In the genomic region with DNA sequence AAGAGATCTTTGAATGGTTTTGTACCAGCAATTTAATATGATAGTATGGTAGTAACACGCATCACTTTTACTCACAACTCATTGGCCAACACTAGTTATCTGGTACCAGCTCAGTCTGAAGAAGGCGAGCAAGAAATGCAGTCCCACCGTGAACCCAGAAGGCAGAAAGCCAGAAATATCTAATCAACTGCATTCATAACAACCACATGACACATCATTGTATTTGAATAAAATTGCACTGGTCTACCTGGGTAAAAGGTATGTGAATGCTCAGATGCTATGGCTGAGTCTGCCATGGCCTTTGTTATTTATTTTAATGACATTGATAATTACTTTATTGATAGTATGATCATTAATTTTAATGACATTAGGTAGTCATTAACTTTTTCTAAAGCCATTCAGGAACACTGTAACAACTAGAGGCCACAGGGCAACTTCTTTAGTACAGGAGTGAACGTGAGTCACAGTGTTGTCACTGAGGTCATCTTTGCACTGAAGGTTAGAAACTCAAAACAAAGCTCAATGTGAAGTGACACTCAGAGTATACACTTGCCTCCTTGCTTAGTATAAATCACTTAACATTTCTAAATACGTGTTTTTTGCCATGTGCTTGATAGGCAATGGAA, we compare ENCODE assay signal across 1 cellular context.
TF ChIP-seq lines count a peak whose summit lies in the region.

No MANE protein-coding gene starts in this region.

TF ChIP-seq in H1, 55 proteins besides CTCF, POLR2A, EP300 and RAD21 (continued from another document):
- no peak for TF ChIP-seq CEBPB (IDR thresholded peaks at IDR 0.05; ENCODE audit: low read depth, low read length)
- TF ChIP-seq TAF7 (optimal IDR thresholded peaks at IDR 0.05; ENCODE audit: borderline replicate concordance, low read depth, low read length): no peak
- TF ChIP-seq MAFK (IDR thresholded peaks at IDR 0.05; ENCODE audit: low read depth, low read length): no peak
- no peak for TF ChIP-seq SAP30 (IDR thresholded peaks at IDR 0.05; ENCODE audit: insufficient read depth, insufficient replicate concordance, low read length)
- no peak for TF ChIP-seq TAF1 (IDR thresholded peaks at IDR 0.05; ENCODE audit: low read depth, low read length)
- no peak for TF ChIP-seq CTBP2 (IDR thresholded peaks at IDR 0.05; ENCODE audit: borderline replicate concordance, insufficient read depth, insufficient read length, low read length)
- no peak for TF ChIP-seq ASH2L (IDR thresholded peaks at IDR 0.05; ENCODE audit: low read length)
